In genomic region chr3:35793668-35794067, GRCh38 we compare ENCODE assay signal across 20 cellular contexts.
"Had no signal": no experiment of that assay in that cellular context is flagged by ENCODE, and none has a peak within 500 bp of the region (broad histone marks: within the 10 kb centered on the region; RNA-seq: fewer than 3 reads in every experiment).

No MANE protein-coding gene starts in this region.

- H3K36me3 ChIP-seq: SJCRH30 had no signal

- DNase-seq: KBM-7, NCI-H1092, NCI-H1105 treated with DMSO at 0.1 percent for 48 hours, NCI-H1417 treated with DMSO at 0.1 percent for 48 hours, NCI-H146, NCI-H1694 treated with DMSO at 0.1 percent for 48 hours, NCI-H1930, NCI-H2081, NCI-H2107, NCI-H2171, NCI-H226, NCI-H446, NCI-H510A, NCI-H524 treated with DMSO at 0.1 percent for 48 hours, NCI-H69, NCI-H774, RPMI8226, SHP77, SJCRH30 had no signal

- H3K27ac ChIP-seq: SJCRH30 had no signal

- H3K9me3 ChIP-seq: SJCRH30 had no signal

- H3K4me3 ChIP-seq: SJCRH30 had no signal

- H3K27me3 ChIP-seq: SJCRH30 had no signal

- H3K4me1 ChIP-seq: SJCRH30 had no signal

- ATAC-seq: SK-N-SH treated with all-trans-retinoic acid at 6 μM for 48 hours had no signal
